ENCODE assay signal across 8 cellular contexts in genomic region chr19:18117692-18118378, GRCh38. TPM values are rescaled to one million over a fixed set of nuclear protein-coding genes. Genes with fewer than 3 reads are reported as not detected.
A peak's percentile ranks its signal among the peaks of the same experiment; 100 is the strongest.
DNase-seq lines count a peak whose midpoint lies in the region; ATAC-seq and TF ChIP-seq lines count a peak whose summit lies in the region.

No MANE protein-coding gene starts in this region.

- H3K4me3 ChIP-seq in endodermal cell (ENCODE audit: low read length), result peak overlapping the region; percentile 81

- peak overlapping the region; percentile 69 for H3K4me3 Mint-ChIP-seq in endodermal cell
- peak overlapping the region; percentile 78 for H3K4me3 Mint-ChIP-seq in mesothelial cell of epicardium

- ATAC-seq in GM19452 (IDR thresholded peaks at IDR 0.05; ENCODE audit: unreplicated experiment), result peak; percentile 78

- 0% methylated on average over 8 to 84 of the region's 86 CpGs for WGBS in endodermal cell (ENCODE audit: insufficient coverage in 1 of 2, insufficient read length in 1 of 2), 2 experiments

- peak overlapping the region; percentile 91 for H3K27ac Mint-ChIP-seq in endodermal cell
- H3K27ac Mint-ChIP-seq in mesothelial cell of epicardium, result peak overlapping the region; percentile 87

- no peaks in the 10 kb centered on the region for H3K4me1 ChIP-seq in endodermal cell (ENCODE audit: control insufficient read depth, insufficient read depth, low read length)

- no peaks in the 10 kb centered on the region for H3K9me3 Mint-ChIP-seq in endodermal cell
- H3K9me3 Mint-ChIP-seq in mesothelial cell of epicardium, result no peaks in the 10 kb centered on the region

- TF ChIP-seq CTCF in C4-2B (conservative IDR thresholded peaks at IDR 0.05), result no peak
- peak; percentile 13 for TF ChIP-seq CTCF in endodermal cell (conservative IDR thresholded peaks at IDR 0.05)
- TF ChIP-seq CTCF in mesothelial cell of epicardium (IDR thresholded peaks at IDR 0.05; ENCODE audit: unreplicated experiment), result no peak

- H3K27me3 ChIP-seq in endodermal cell (ENCODE audit: control insufficient read depth, insufficient read depth, low read length, poor library complexity, severe bottlenecking), result no peaks in the 10 kb centered on the region

- peak overlapping the region; percentile 81 for H3K9ac ChIP-seq in endodermal cell (ENCODE audit: extremely low read depth, low read length, poor library complexity, severe bottlenecking)

- H3K4me1 Mint-ChIP-seq in endodermal cell (peaks cover 11% of the 10 kb centered on the region), mesothelial cell of epicardium (peaks cover 19% of the 10 kb centered on the region)

- H3K27ac ChIP-seq in C4-2B (peak overlapping the region; percentile 82), endodermal cell (ENCODE audit: low read depth, low read length) (peak overlapping the region; percentile 68)

- DNase-seq in HPDE6-E6E7 (ENCODE audit: extremely low spot score), result peak; percentile 74
- peak; percentile 76 for DNase-seq in NOMO-1 treated with DMSO at 0.1 percent for 48 hours (lab: John Stamatoyannopoulos, UW; ENCODE audit: unreplicated experiment)
- DNase-seq in activated CD8-positive, alpha-beta memory T cell treated with anti-CD3 and anti-CD28 coated beads, Interleukin-2, amount 50 U/mL, for 1 hour (ENCODE audit: extremely low read depth), result peak; percentile 67
- peak; percentile 98 for DNase-seq in endodermal cell
- peak; percentile 89 to 96 for DNase-seq in mesothelial cell of epicardium (ENCODE audit: low spot score in 2 of 2, unreplicated experiment in 2 of 2)
- DNase-seq in stimulated activated CD8-positive, alpha-beta memory T cell treated with anti-CD3 and anti-CD28 coated beads, Interleukin-15, amount 100 ng/mL, for 1 hour (ENCODE audit: low read depth), result peak; percentile 88

- H3K36me3 Mint-ChIP-seq in endodermal cell (ENCODE audit: low read depth), result peaks cover 9% of the 10 kb centered on the region
- no peaks in the 10 kb centered on the region for H3K36me3 Mint-ChIP-seq in mesothelial cell of epicardium

- no peaks in the 10 kb centered on the region for H3K9me3 ChIP-seq in endodermal cell (ENCODE audit: control insufficient read depth, low read length)

- no peaks in the 10 kb centered on the region for H3K36me3 ChIP-seq in endodermal cell (ENCODE audit: control insufficient read depth, insufficient read depth, low read length)

- H3K27me3 Mint-ChIP-seq in endodermal cell (ENCODE audit: insufficient read depth) (peaks cover 6% of the 10 kb centered on the region), mesothelial cell of epicardium (ENCODE audit: low read depth) (no peaks in the 10 kb centered on the region)

RNA-seq across cellular contexts. Expression of gene MAST3, which starts 20.3 kb away (rescaled TPM):
- total RNA-seq in endodermal cell, result 10 to 100 TPM; 13.0 to 15.1 TPM
- 9.3 TPM for polyA plus RNA-seq in endodermal cell (2013, experiment 1 of 2)
- 8.2 TPM for polyA plus RNA-seq in endodermal cell (2013, experiment 2 of 2)
- 15.0 to 17.0 TPM (median 16.0 TPM) in 3 replicates for total RNA-seq in mesothelial cell of epicardium

RNA-seq across cellular contexts. Expression of gene IL12RB1, which starts 31.1 kb away (rescaled TPM):
- total RNA-seq in endodermal cell (not detected), mesothelial cell of epicardium (not detected in 3 replicates)
- polyA plus RNA-seq in endodermal cell (2013, experiment 1 of 2), result not detected
- not detected for polyA plus RNA-seq in endodermal cell (2013, experiment 2 of 2)

RNA-seq across cellular contexts. Expression of gene PIK3R2, which starts 35.1 kb away (rescaled TPM):
- total RNA-seq in endodermal cell (10 to 100 TPM; 52.9 to 58.8 TPM), mesothelial cell of epicardium (90.4 to 95.5 TPM (median 94.7 TPM) in 3 replicates)
- 57.1 TPM for polyA plus RNA-seq in endodermal cell (2013, experiment 1 of 2)
- 50.7 TPM for polyA plus RNA-seq in endodermal cell (2013, experiment 2 of 2)

RNA-seq across cellular contexts. Expression of gene IFI30, which starts 55.8 kb away (rescaled TPM):
- total RNA-seq in endodermal cell (10 to 100 TPM; 10.6 to 11.0 TPM), mesothelial cell of epicardium (0.32 to 2.0 TPM (median 0.36 TPM) in 3 replicates)
- 6.8 TPM for polyA plus RNA-seq in endodermal cell (2013, experiment 1 of 2)
- polyA plus RNA-seq in endodermal cell (2013, experiment 2 of 2), result 3.1 TPM

Comparison
In these comparisons a context has a peak if more than half of its experiments do, and no peak if none do; other contexts are left out.
1. Peak in every context shown above with its lines: DNase-seq, ATAC-seq, H3K4me3 ChIP-seq and H3K27ac ChIP-seq.